ENCODE assay signal across 9 cellular contexts in the genomic region with DNA sequence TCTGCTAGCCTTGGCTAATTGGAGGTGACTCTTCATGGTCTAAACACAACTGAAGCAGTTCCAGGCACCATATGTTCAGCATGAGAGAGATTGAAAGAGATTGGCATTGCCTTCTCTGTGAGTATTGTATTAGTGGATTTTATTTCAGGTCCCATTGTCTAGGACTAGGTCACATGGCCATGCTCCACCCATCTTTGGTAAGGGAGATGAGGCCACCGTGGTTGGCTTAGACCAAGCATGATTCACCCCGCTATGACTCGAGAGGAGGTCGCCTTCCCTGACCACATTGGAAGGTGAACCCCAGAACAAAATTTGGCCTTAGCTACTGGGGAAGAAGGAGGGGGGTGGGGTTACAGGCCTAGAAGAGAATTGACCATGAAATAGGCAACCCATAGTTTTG.
DNase-seq lines count a peak whose midpoint lies in the region; ATAC-seq and TF ChIP-seq lines count a peak whose summit lies in the region.
"Had no signal": no experiment of that assay in that cellular context is flagged by ENCODE, and none has a peak within 500 bp of the region (broad histone marks: within the 10 kb centered on the region; RNA-seq: fewer than 3 reads in every experiment).

No MANE protein-coding gene starts in this region.

- H3K9ac ChIP-seq in trophoblast cell (ENCODE audit: low read length) = no peak overlapping the region
- H3K9ac ChIP-seq: parathyroid adenoma had no signal

- H3K4me1 ChIP-seq in OCI-LY7 (ENCODE audit: insufficient read depth, low read length, poor library complexity, severe bottlenecking) = peaks cover 25% of the 10 kb centered on the region
- no peaks in the 10 kb centered on the region for H3K4me1 ChIP-seq in trophoblast cell (ENCODE audit: control insufficient read depth in 1 of 2, insufficient read depth in 2 of 2, low read length in 2 of 2)
- H3K4me1 ChIP-seq: parathyroid adenoma had no signal

- H3K4me3 ChIP-seq in OCI-LY7 (ENCODE audit: low read depth, low read length, poor library complexity, severe bottlenecking) (no peak overlapping the region), epithelial cell of esophagus (ENCODE audit: low read length) (no peak overlapping the region), trophoblast cell (ENCODE audit: low read depth, low read length) (no peak overlapping the region)

- H3K4me2 ChIP-seq in OCI-LY7 (ENCODE audit: low read length) = peak overlapping the region; percentile 29; the same call in 1 of the 2 replicates
- H3K4me2 ChIP-seq in trophoblast cell (ENCODE audit: low read length) = no peak overlapping the region

- no peak overlapping the region for H4K12ac ChIP-seq in trophoblast cell (ENCODE audit: low read depth, low read length)

- H3K27ac Mint-ChIP-seq in activated naive CD4-positive, alpha-beta T cell treated with anti-CD3 and anti-CD28 coated beads for 36 hours = no peak overlapping the region
- no peak overlapping the region for H3K27ac Mint-ChIP-seq in stimulated activated naive CD8-positive, alpha-beta T cell treated with anti-CD3 and anti-CD28 coated beads, Interleukin-15, amount 100 ng/mL, for 72 hours

- no peak overlapping the region for H4K8ac ChIP-seq in trophoblast cell (ENCODE audit: low read depth, low read length)

- no TSS peak for BruUV-seq in OCI-LY7 (replicated peaks; lab: Mats Ljungman, UMichigan)

- no peak overlapping the region for H3K14ac ChIP-seq in trophoblast cell (ENCODE audit: low read length)

- H3K18ac ChIP-seq in trophoblast cell (ENCODE audit: low read length) = no peak overlapping the region

- TF ChIP-seq CTCF in OCI-LY7 (conservative IDR thresholded peaks at IDR 0.05; ENCODE audit: low read length) = no peak
- TF ChIP-seq CTCF in epithelial cell of esophagus (IDR thresholded peaks at IDR 0.05; ENCODE audit: insufficient read depth, low read depth, low read length, missing control alignments) = no peak

- peak; percentile 58 for DNase-seq in activated naive CD4-positive, alpha-beta T cell treated with anti-CD3 and anti-CD28 coated beads for 36 hours
- no peak for DNase-seq in activated naive CD4-positive, alpha-beta T cell (lab: John Stamatoyannopoulos, UW)
- DNase-seq in OCI-LY7 (ENCODE audit: low spot score) (no peak), epithelial cell of esophagus (ENCODE audit: low read depth) (peak; percentile 1), mesenteric fat pad (ENCODE audit: low spot score) (no peak), trophoblast cell (no peak)
- peak; percentile 8 to 56 for DNase-seq in stimulated activated naive CD8-positive, alpha-beta T cell treated with anti-CD3 and anti-CD28 coated beads, Interleukin-15, amount 100 ng/mL, for 72 hours

- H4K20me1 ChIP-seq in OCI-LY7 (ENCODE audit: insufficient read depth, low read length) = no peaks in the 10 kb centered on the region

- WGBS in trophoblast cell (ENCODE audit: extremely low coverage, insufficient coverage, insufficient read length) = no CpG with 5 or more reads among the region's 4 CpGs

- no peaks in the 10 kb centered on the region for H3K9me3 ChIP-seq in OCI-LY7 (ENCODE audit: low read length)
- H3K9me3 ChIP-seq in trophoblast cell (ENCODE audit: insufficient read depth, low read depth, low read length) = no peaks in the 10 kb centered on the region

- H3K27me3 ChIP-seq in trophoblast cell (ENCODE audit: insufficient read depth, low read length) = no peaks in the 10 kb centered on the region

- H3K79me1 ChIP-seq in trophoblast cell (ENCODE audit: low read length) = no peaks in the 10 kb centered on the region

- no peaks in the 10 kb centered on the region for H3K27me3 Mint-ChIP-seq in activated naive CD4-positive, alpha-beta T cell treated with anti-CD3 and anti-CD28 coated beads for 36 hours (ENCODE audit: low read depth)
- no peaks in the 10 kb centered on the region for H3K27me3 Mint-ChIP-seq in stimulated activated naive CD8-positive, alpha-beta T cell treated with anti-CD3 and anti-CD28 coated beads, Interleukin-15, amount 100 ng/mL, for 72 hours

- no peaks in the 10 kb centered on the region for H3K79me2 ChIP-seq in OCI-LY7 (ENCODE audit: insufficient read depth, low read depth, low read length)
- no peaks in the 10 kb centered on the region for H3K79me2 ChIP-seq in trophoblast cell (ENCODE audit: control insufficient read depth, insufficient read depth, low read length, poor library complexity)
- H3K79me2 ChIP-seq: parathyroid adenoma had no signal

- H3K36me3 ChIP-seq in OCI-LY7 (ENCODE audit: insufficient read depth, low read length) (no peaks in the 10 kb centered on the region), trophoblast cell (ENCODE audit: control insufficient read depth in 1 of 2, insufficient read depth in 2 of 2, low read length in 2 of 2) (no peaks in the 10 kb centered on the region)

- peaks cover 8% of the 10 kb centered on the region for H3K4me1 Mint-ChIP-seq in activated naive CD4-positive, alpha-beta T cell treated with anti-CD3 and anti-CD28 coated beads for 36 hours (ENCODE audit: low read depth)
- H3K4me1 Mint-ChIP-seq in stimulated activated naive CD8-positive, alpha-beta T cell treated with anti-CD3 and anti-CD28 coated beads, Interleukin-15, amount 100 ng/mL, for 72 hours = peaks cover 20% of the 10 kb centered on the region

- H3K4me3 Mint-ChIP-seq in activated naive CD4-positive, alpha-beta T cell treated with anti-CD3 and anti-CD28 coated beads for 36 hours = no peak overlapping the region
- no peak overlapping the region for H3K4me3 Mint-ChIP-seq in stimulated activated naive CD8-positive, alpha-beta T cell treated with anti-CD3 and anti-CD28 coated beads, Interleukin-15, amount 100 ng/mL, for 72 hours

- H3K9me2 ChIP-seq in OCI-LY7 (ENCODE audit: insufficient read depth, low read length) = no peaks in the 10 kb centered on the region

- no peaks in the 10 kb centered on the region for H3K36me3 Mint-ChIP-seq in activated naive CD4-positive, alpha-beta T cell treated with anti-CD3 and anti-CD28 coated beads for 36 hours (ENCODE audit: low read depth)

- H2AFZ ChIP-seq in OCI-LY7 (ENCODE audit: low read length) = no peak overlapping the region
- no peak overlapping the region for H2AFZ ChIP-seq in trophoblast cell (ENCODE audit: insufficient read depth, low read length, poor library complexity)
- H2AFZ ChIP-seq: parathyroid adenoma had no signal

- H3K27ac ChIP-seq in OCI-LY7 (ENCODE audit: low read depth, low read length, poor library complexity, severe bottlenecking) (no peak overlapping the region), trophoblast cell (ENCODE audit: low read depth, low read length) (no peak overlapping the region)
- H3K27ac ChIP-seq: parathyroid adenoma had no signal

- no peak overlapping the region for H2BK12ac ChIP-seq in trophoblast cell (ENCODE audit: low read length)

- no peak overlapping the region for H2BK120ac ChIP-seq in trophoblast cell (ENCODE audit: insufficient read depth, low read length, poor library complexity)

- H3K23ac ChIP-seq in trophoblast cell (ENCODE audit: low read length) = no peak overlapping the region

- intact Hi-C loops in activated naive CD4-positive, alpha-beta T cell treated with anti-CD3 and anti-CD28 coated beads for 36 hours (cut with micrococcal nuclease) = loop anchor here (2.0 kb wide), 1 partner anchor 33 kb away; no protein-coding TSS in a partner anchor
- intact Hi-C loops in OCI-LY7 (cut with micrococcal nuclease; ENCODE audit: unreplicated experiment) = loop anchor here (2.0 kb wide), 1 partner anchor 31 kb away; no protein-coding TSS in a partner anchor

- H2AK5ac ChIP-seq in trophoblast cell (ENCODE audit: low read length) = no peak overlapping the region

- H4K91ac ChIP-seq in trophoblast cell (ENCODE audit: low read depth, low read length) = no peak overlapping the region

- CTCF ChIA-PET in activated naive CD4-positive, alpha-beta T cell treated with anti-CD3 and anti-CD28 coated beads for 36 hours (lab: Charles Lee) = no interaction called here
- CTCF ChIA-PET in OCI-LY7 (lab: Charles Lee; ENCODE audit: unreplicated experiment) = no interaction called here

- H2BK5ac ChIP-seq in trophoblast cell (ENCODE audit: low read depth, low read length, poor library complexity) = no peak overlapping the region

- H3K4ac ChIP-seq in trophoblast cell (ENCODE audit: low read depth, low read length) = no peak overlapping the region

- ATAC-seq in stimulated activated naive CD8-positive, alpha-beta T cell treated with anti-CD3 and anti-CD28 coated beads, Interleukin-15, amount 100 ng/mL, for 72 hours = peak; percentile 95
- no peak for ATAC-seq in HG02885 (IDR thresholded peaks at IDR 0.05; ENCODE audit: poor library complexity, unreplicated experiment)

- H3K9me3 Mint-ChIP-seq in activated naive CD4-positive, alpha-beta T cell treated with anti-CD3 and anti-CD28 coated beads for 36 hours = no peaks in the 10 kb centered on the region
- no peaks in the 10 kb centered on the region for H3K9me3 Mint-ChIP-seq in stimulated activated naive CD8-positive, alpha-beta T cell treated with anti-CD3 and anti-CD28 coated beads, Interleukin-15, amount 100 ng/mL, for 72 hours

- POLR2A ChIA-PET in OCI-LY7 (lab: Charles Lee) = no interaction called here

Comparison
In these comparisons a context has a peak if more than half of its experiments do, and no peak if none do; other contexts are left out.
1. DNase-seq: peak in activated naive CD4-positive, alpha-beta T cell treated with anti-CD3 and anti-CD28 coated beads for 36 hours (single experiment), epithelial cell of esophagus (single experiment) and stimulated activated naive CD8-positive, alpha-beta T cell treated with anti-CD3 and anti-CD28 coated beads, Interleukin-15, amount 100 ng/mL, for 72 hours (2 of 2); none in activated naive CD4-positive, alpha-beta T cell (0 of 4), OCI-LY7 (single experiment), mesenteric fat pad (single experiment) and trophoblast cell (0 of 2).